ENCODE assay signal across 8 cellular contexts in genomic region chr3:65672876-65673815, GRCh38.
DNase-seq lines count a peak whose midpoint lies in the region; ATAC-seq and TF ChIP-seq lines count a peak whose summit lies in the region.

No MANE protein-coding gene starts in this region.

- peak; percentile 55 for ATAC-seq in GM18511 (IDR thresholded peaks at IDR 0.05; ENCODE audit: unreplicated experiment)
- ATAC-seq in HG03565 (IDR thresholded peaks at IDR 0.05; ENCODE audit: unreplicated experiment), result no peak

- no peaks in the 10 kb centered on the region for H3K27me3 ChIP-seq in mammary epithelial cell (ENCODE audit: insufficient read depth, low read length)

- DNase-seq in COLO668 (lab: John Stamatoyannopoulos, UW; ENCODE audit: unreplicated experiment) (peak; percentile 42), NCI-H526 (lab: John Stamatoyannopoulos, UW) (peak; percentile 18 to 69), mammary epithelial cell (peak; percentile 30), left kidney (ENCODE audit: low read depth, low spot score) (peak; percentile 78), type B pancreatic cell (ENCODE audit: extremely low spot score, unreplicated experiment) (no peak), ureter (ENCODE audit: low spot score) (no peak)

- H3K27ac Mint-ChIP-seq in type B pancreatic cell, result no peak overlapping the region

- no peak overlapping the region for H3K4me3 Mint-ChIP-seq in type B pancreatic cell

- H3K27ac ChIP-seq in mammary epithelial cell (ENCODE audit: insufficient read depth, low read depth, low read length), result no peak overlapping the region

- in situ Hi-C loops in mammary epithelial cell (cut with MboI; ENCODE audit: low sequenced_read_pairs in 2 of 2), result loop anchor here in 1 of 2 donors (25.0 kb wide), 1 partner anchor 236 kb away; no protein-coding TSS in a partner anchor

- intact Hi-C loops in mammary epithelial cell (cut with micrococcal nuclease), result loop anchor here (1.0 to 2.0 kb wide), 4 partner anchors 100 to 1140 kb away; no protein-coding TSS in a partner anchor

- H3K9me3 ChIP-seq in mammary epithelial cell (replicated peaks; ENCODE audit: insufficient read depth, low read length), result no peaks in the 10 kb centered on the region

- dilution Hi-C loops in mammary epithelial cell (cut with HindIII; ENCODE audit: low sequenced_read_pairs), result no loop called here

- no peaks in the 10 kb centered on the region for H3K36me3 ChIP-seq in mammary epithelial cell (ENCODE audit: insufficient read depth, low read length)

- H3K4me2 ChIP-seq in mammary epithelial cell (ENCODE audit: insufficient read depth, low read depth, low read length), result no peak overlapping the region

- BruUV-seq in mammary epithelial cell (replicated peaks; lab: Mats Ljungman, UMichigan), result no TSS peak

- no peaks in the 10 kb centered on the region for H3K27me3 Mint-ChIP-seq in type B pancreatic cell

- no peak overlapping the region for H3K4me3 ChIP-seq in mammary epithelial cell (replicated peaks in 1 of 3; ENCODE audit: insufficient read depth in 1 of 3, low read depth in 2 of 3, low read length in 3 of 3)

- no peaks in the 10 kb centered on the region for H3K36me3 Mint-ChIP-seq in type B pancreatic cell

- peaks cover 46% of the 10 kb centered on the region for H3K4me1 Mint-ChIP-seq in type B pancreatic cell (ENCODE audit: unreplicated experiment)

- peaks cover 4% of the 10 kb centered on the region for H3K9me3 Mint-ChIP-seq in type B pancreatic cell

- no peaks in the 10 kb centered on the region for H3K79me2 ChIP-seq in mammary epithelial cell (ENCODE audit: insufficient read depth, low read length)

- TF ChIP-seq CTCF in mammary epithelial cell (conservative IDR thresholded peaks at IDR 0.05 in 1 of 2, IDR thresholded peaks at IDR 0.05 in 1 of 2; ENCODE audit: extremely low read depth in 1 of 2, insufficient read depth in 1 of 2, low read depth in 1 of 2, low read length in 2 of 2) (peak; percentile 83 to 84), type B pancreatic cell (conservative IDR thresholded peaks at IDR 0.05) (peak; percentile 93)

- WGBS in mammary epithelial cell (ENCODE audit: low coverage, missing lambda C conversion rate), result 38% methylated on average over 11 of the region's 11 CpGs

- CTCF ChIA-PET in mammary epithelial cell (lab: Charles Lee; ENCODE audit: low non-redundant PET), result interaction anchor here (0.7 to 2.1 kb wide), 2 partner anchors 79 to 234 kb away, joined by 3 to 18 read pairs; no protein-coding TSS in a partner anchor

- no peaks in the 10 kb centered on the region for H4K20me1 ChIP-seq in mammary epithelial cell (ENCODE audit: insufficient read depth, low read length)

- H3K9ac ChIP-seq in mammary epithelial cell (ENCODE audit: insufficient read depth, low read length), result no peak overlapping the region

- peaks cover 6% of the 10 kb centered on the region for H3K4me1 ChIP-seq in mammary epithelial cell (ENCODE audit: insufficient read depth, low read length)

- H2AFZ ChIP-seq in mammary epithelial cell (ENCODE audit: low read depth, low read length), result no peak overlapping the region

Comparison
In these comparisons a context has a peak if more than half of its experiments do, and no peak if none do; other contexts are left out.
1. DNase-seq: peak in COLO668 (single experiment), NCI-H526 (2 of 2), mammary epithelial cell (single experiment) and left kidney (single experiment); none in type B pancreatic cell (single experiment) and ureter (single experiment).